Comparison of ENCODE assay signal across 8 cellular contexts in the genomic region with DNA sequence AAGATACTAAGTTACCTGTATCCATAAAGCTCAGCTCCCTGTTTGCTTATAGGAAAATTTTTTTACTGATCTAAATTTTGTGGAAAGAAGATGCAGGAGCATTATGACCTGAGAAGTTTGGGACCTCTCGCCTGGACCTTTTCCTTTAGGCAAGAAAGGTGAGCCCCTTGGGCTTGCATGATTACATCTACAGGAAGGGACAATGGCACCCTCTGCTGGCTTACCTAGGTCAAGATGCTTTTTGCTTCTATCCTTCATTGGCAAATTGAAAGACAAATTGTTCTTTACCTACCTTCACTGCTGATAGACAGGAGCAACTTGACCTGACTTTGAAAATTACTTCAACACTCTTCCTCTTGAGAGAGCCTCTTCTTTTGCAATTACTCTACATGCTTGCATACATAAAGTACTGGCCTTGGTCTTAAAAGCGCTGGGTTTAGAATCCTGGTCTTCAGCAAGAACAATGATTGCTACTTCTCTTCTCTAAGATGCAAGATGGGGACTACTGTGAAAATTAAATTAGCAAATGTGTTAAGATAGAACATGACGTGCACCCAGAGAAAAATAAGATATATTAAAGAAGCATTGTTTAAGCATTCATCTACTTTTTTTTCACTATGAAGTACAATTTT.
DNase-seq lines count a peak whose midpoint lies in the region; ATAC-seq and TF ChIP-seq lines count a peak whose summit lies in the region.

No MANE protein-coding gene starts in this region.

- WGBS in smooth muscle cell (ENCODE audit: low lambda C conversion rate), result 67% methylated on average over 3 of the region's 3 CpGs

- DNase-seq in NCI-H1436 (lab: John Stamatoyannopoulos, UW) (peak; percentile 7), NCI-H1436 treated with DMSO at 0.1 percent for 48 hours (lab: John Stamatoyannopoulos, UW) (no peak), RWPE1 (ENCODE audit: low spot score) (peak; percentile 20), foreskin keratinocyte (peak in 1 of 2 donors; percentile 30), smooth muscle cell (lab: John Stamatoyannopoulos, UW; ENCODE audit: unreplicated experiment) (no peak)
- no peak for DNase-seq in CD4-positive, alpha-beta memory T cell
- no peak for DNase-seq in effector memory CD4-positive, alpha-beta T cell

- no peak overlapping the region for H3K4me3 ChIP-seq in smooth muscle cell
- H3K4me3 ChIP-seq in CD4-positive, alpha-beta memory T cell (ENCODE audit: low read length in 2 of 2), result no peak overlapping the region
- no peak overlapping the region for H3K4me3 ChIP-seq in effector memory CD4-positive, alpha-beta T cell (ENCODE audit: insufficient read depth, low read depth, low read length, poor library complexity, severe bottlenecking)

- no peaks in the 10 kb centered on the region for H3K36me3 ChIP-seq in smooth muscle cell (ENCODE audit: low read depth)
- no peaks in the 10 kb centered on the region for H3K36me3 ChIP-seq in CD4-positive, alpha-beta memory T cell (ENCODE audit: insufficient read depth, low read length)
- H3K36me3 ChIP-seq in effector memory CD4-positive, alpha-beta T cell (ENCODE audit: control insufficient read depth, insufficient read depth, low read length), result no peaks in the 10 kb centered on the region

- H3K27ac Mint-ChIP-seq in CD4-positive, alpha-beta memory T cell, result no peak overlapping the region

- peaks cover 7 to 31% (median 16%) of the 10 kb centered on the region in 8 donors for H3K9me3 Mint-ChIP-seq in CD4-positive, alpha-beta memory T cell

- H3K27ac ChIP-seq in RWPE1, result no peak overlapping the region
- H3K27ac ChIP-seq in foreskin keratinocyte, result no peak overlapping the region
- H3K27ac ChIP-seq in smooth muscle cell (ENCODE audit: low read depth), result no peak overlapping the region
- no peak overlapping the region for H3K27ac ChIP-seq in CD4-positive, alpha-beta memory T cell (ENCODE audit: low read depth, low read length)
- H3K27ac ChIP-seq in effector memory CD4-positive, alpha-beta T cell (ENCODE audit: insufficient read depth, low read length, poor library complexity, severe bottlenecking), result no peak overlapping the region

- CTCF ChIA-PET in RWPE1 (lab: Yijun Ruan, JAX), result interaction anchor here (0.6 to 1.3 kb wide), 2 partner anchors 15 to 72 kb away, joined by 3 read pairs; no protein-coding TSS in a partner anchor
- CTCF ChIA-PET in CD4-positive, alpha-beta memory T cell (lab: Charles Lee; ENCODE audit: partially characterized antibody), result no interaction called here

- peaks cover 7% of the 10 kb centered on the region for H3K4me1 ChIP-seq in foreskin keratinocyte
- H3K4me1 ChIP-seq in smooth muscle cell (ENCODE audit: low read depth), result no peaks in the 10 kb centered on the region
- H3K4me1 ChIP-seq in CD4-positive, alpha-beta memory T cell (ENCODE audit: insufficient read depth, low read length), result no peaks in the 10 kb centered on the region
- H3K4me1 ChIP-seq in effector memory CD4-positive, alpha-beta T cell (ENCODE audit: control insufficient read depth, insufficient read depth, low read length, poor library complexity, severe bottlenecking), result no peaks in the 10 kb centered on the region

- no peak overlapping the region for H3K4me3 Mint-ChIP-seq in CD4-positive, alpha-beta memory T cell

- ATAC-seq in HG03354 (IDR thresholded peaks at IDR 0.05; ENCODE audit: poor library complexity, severe bottlenecking, unreplicated experiment) (peak; percentile 47), foreskin keratinocyte (peak; percentile 58)

- peak; percentile 52 for TF ChIP-seq CTCF in RWPE1 (conservative IDR thresholded peaks at IDR 0.05; ENCODE audit: low read depth)
- TF ChIP-seq CTCF in foreskin keratinocyte (conservative IDR thresholded peaks at IDR 0.05), result peak; percentile 79
- peak; percentile 61 for TF ChIP-seq CTCF in smooth muscle cell (IDR thresholded peaks at IDR 0.05; ENCODE audit: borderline replicate concordance, insufficient read depth, poor library complexity, severe bottlenecking)

- H3K27me3 ChIP-seq in foreskin keratinocyte (no peaks in the 10 kb centered on the region), smooth muscle cell (ENCODE audit: low read depth) (no peaks in the 10 kb centered on the region)
- H3K27me3 ChIP-seq in CD4-positive, alpha-beta memory T cell (ENCODE audit: insufficient read depth, low read length), result no peaks in the 10 kb centered on the region
- H3K27me3 ChIP-seq in effector memory CD4-positive, alpha-beta T cell (replicated peaks; ENCODE audit: control insufficient read depth, insufficient read depth, low read length, poor library complexity, severe bottlenecking), result no peaks in the 10 kb centered on the region

- peaks cover 0 to 3% of the 10 kb centered on the region in 2 donors for H3K27me3 Mint-ChIP-seq in CD4-positive, alpha-beta memory T cell

- no peaks in the 10 kb centered on the region for H3K79me2 ChIP-seq in smooth muscle cell (ENCODE audit: low read depth)

- H3K36me3 Mint-ChIP-seq in CD4-positive, alpha-beta memory T cell, result no peaks in the 10 kb centered on the region

- H3F3A ChIP-seq in smooth muscle cell (ENCODE audit: low read depth), result no peaks in the 10 kb centered on the region

- H3K9me3 ChIP-seq in smooth muscle cell (replicated peaks; ENCODE audit: low read depth), result no peaks in the 10 kb centered on the region
- H3K9me3 ChIP-seq in CD4-positive, alpha-beta memory T cell (ENCODE audit: control insufficient read depth in 1 of 2, low read length in 2 of 2), result no peaks in the 10 kb centered on the region
- H3K9me3 ChIP-seq in effector memory CD4-positive, alpha-beta T cell (ENCODE audit: control insufficient read depth, low read length), result no peaks in the 10 kb centered on the region

- no peak overlapping the region for H2AFZ ChIP-seq in smooth muscle cell (ENCODE audit: low read depth)

- no peaks in the 10 kb centered on the region for H4K20me1 ChIP-seq in smooth muscle cell (ENCODE audit: low read depth)

- intact Hi-C loops in CD4-positive, alpha-beta memory T cell (cut with micrococcal nuclease), result no loop called here

- H3K4me1 Mint-ChIP-seq in CD4-positive, alpha-beta memory T cell, result no peaks in the 10 kb centered on the region

- POLR2A ChIA-PET in RWPE1 (lab: Yijun Ruan, JAX; ENCODE audit: low non-redundant PET), result no interaction called here
- POLR2A ChIA-PET in CD4-positive, alpha-beta memory T cell (lab: Charles Lee; ENCODE audit: partially characterized antibody), result no interaction called here

- no peak overlapping the region for H3K9ac ChIP-seq in smooth muscle cell (ENCODE audit: low read depth)

- no peak overlapping the region for H3K4me2 ChIP-seq in smooth muscle cell

Comparison
In these comparisons a context has a peak if more than half of its experiments do, and no peak if none do; other contexts are left out.
1. DNase-seq: peak in NCI-H1436 (single experiment) and RWPE1 (single experiment); none in NCI-H1436 treated with DMSO at 0.1 percent for 48 hours (single experiment), smooth muscle cell (single experiment), CD4-positive, alpha-beta memory T cell (0 of 5) and effector memory CD4-positive, alpha-beta T cell (0 of 3).
2. Peak in every context shown above with its lines, with median percentiles within 50 percentile points of each other: CTCF ChIP-seq.